13 cellular contexts compared by ENCODE assay signal in genomic region chr7:121575194-121575766, GRCh38.
DNase-seq lines count a peak whose midpoint lies in the region; ATAC-seq, FAIRE-seq and TF ChIP-seq lines count a peak whose summit lies in the region.
"Had no signal": no experiment of that assay in that cellular context is flagged by ENCODE, and none has a peak within 500 bp of the region (broad histone marks: within the 10 kb centered on the region; RNA-seq: fewer than 3 reads in every experiment).

No MANE protein-coding gene starts in this region.

- no peaks in the 10 kb centered on the region for H3K36me3 Mint-ChIP-seq in neural progenitor cell
- H3K36me3 Mint-ChIP-seq: CD4-positive, alpha-beta memory T cell had no signal

- no peaks in the 10 kb centered on the region for H3K9me3 ChIP-seq in A673 (ENCODE audit: low read depth, low read length, poor library complexity, severe bottlenecking)
- no peaks in the 10 kb centered on the region for H3K9me3 ChIP-seq in neural progenitor cell (ENCODE audit: low read depth)
- H3K9me3 ChIP-seq: BE2C had no signal

- H3K4me3 ChIP-seq in A673 (ENCODE audit: low read depth, low read length, poor library complexity, severe bottlenecking) (no peak overlapping the region), neural progenitor cell (no peak overlapping the region)

- H3K27me3 Mint-ChIP-seq in neural progenitor cell (ENCODE audit: insufficient read depth, low read depth) = peaks cover 4% of the 10 kb centered on the region

- CTCF ChIA-PET in A673 (lab: Charles Lee) = interaction anchor here (0.7 kb wide), 1 partner anchor 17 kb away, joined by 3 read pairs; no protein-coding TSS in a partner anchor

- BruUV-seq in A673 (replicated peaks; lab: Mats Ljungman, UMichigan) = no TSS peak

- DNase-seq in A673 (ENCODE audit: low spot score) (peak; percentile 41), NCI-H1105 (lab: John Stamatoyannopoulos, UW) (peak; percentile 31), neural progenitor cell (ENCODE audit: low spot score) (no peak), NCI-H2107 (lab: John Stamatoyannopoulos, UW) (no peak)
- no peak for DNase-seq in activated T-cell treated with anti-CD3 and anti-CD28 coated beads, Interleukin-2, amount 50 U/mL, for 1 hour
- DNase-seq: BE2C; CD4-positive, alpha-beta memory T cell; NCI-H1694; NCI-H510A; SW 1271 had no signal

- no peaks in the 10 kb centered on the region for H3K36me3 ChIP-seq in A673 (ENCODE audit: insufficient read depth, low read length, poor library complexity, severe bottlenecking)
- no peaks in the 10 kb centered on the region for H3K36me3 ChIP-seq in neural progenitor cell
- H3K36me3 ChIP-seq: BE2C had no signal

- intact Hi-C loops in A673 (cut with micrococcal nuclease; ENCODE audit: unreplicated experiment) = no loop called here

- H3K27me3 ChIP-seq in A673 (replicated peaks; ENCODE audit: insufficient read depth, low read depth, low read length, poor library complexity) = no peaks in the 10 kb centered on the region
- no peaks in the 10 kb centered on the region for H3K27me3 ChIP-seq in neural progenitor cell

- H3K4me3 Mint-ChIP-seq in neural progenitor cell = no peak overlapping the region
- H3K4me3 Mint-ChIP-seq: CD4-positive, alpha-beta memory T cell had no signal

- H3K4me1 ChIP-seq in A673 (ENCODE audit: insufficient read depth, low read length, poor library complexity, severe bottlenecking) (peaks cover 26% of the 10 kb centered on the region), neural progenitor cell (peaks cover 34% of the 10 kb centered on the region)
- H3K4me1 ChIP-seq: BE2C had no signal

- no peak overlapping the region for H2AFZ ChIP-seq in neural progenitor cell (replicated peaks)

- POLR2A ChIA-PET in A673 (lab: Charles Lee; ENCODE audit: low non-redundant PET) = no interaction called here

- peak; percentile 5 for FAIRE-seq in colon (lab: Jason Lieb, UNC)

- peak overlapping the region; percentile 31 for H3K27ac ChIP-seq in A673 (ENCODE audit: low read depth, low read length, poor library complexity, severe bottlenecking)
- H3K27ac ChIP-seq in neural progenitor cell = no peak overlapping the region

- peak overlapping the region; percentile 19 for H3K4me2 ChIP-seq in neural progenitor cell

- no peak for TF ChIP-seq CTCF in A673 (conservative IDR thresholded peaks at IDR 0.05; ENCODE audit: low read depth, low read length)
- no peak for TF ChIP-seq CTCF in neural progenitor cell (IDR thresholded peaks at IDR 0.05)

- H3K9me3 Mint-ChIP-seq in neural progenitor cell = no peaks in the 10 kb centered on the region

- H3K27ac Mint-ChIP-seq in neural progenitor cell = no peak overlapping the region
- H3K27ac Mint-ChIP-seq: CD4-positive, alpha-beta memory T cell had no signal

- H3F3A ChIP-seq in neural progenitor cell (ENCODE audit: low read depth) = peaks cover 7% of the 10 kb centered on the region

- no peak for ATAC-seq in GM19455 (IDR thresholded peaks at IDR 0.05; ENCODE audit: unreplicated experiment)
- ATAC-seq: HCT116 had no signal

- H3K9ac ChIP-seq in neural progenitor cell = no peak overlapping the region

- H3K79me2 ChIP-seq in neural progenitor cell (ENCODE audit: low read depth) = no peaks in the 10 kb centered on the region

- H4K20me1 ChIP-seq in neural progenitor cell (ENCODE audit: low read depth) = no peaks in the 10 kb centered on the region

- H3K4me1 Mint-ChIP-seq in neural progenitor cell = peaks cover 36% of the 10 kb centered on the region
- H3K4me1 Mint-ChIP-seq: CD4-positive, alpha-beta memory T cell had no signal

Comparison
In these comparisons a context has a peak if more than half of its experiments do, and no peak if none do; other contexts are left out.
1. DNase-seq: peak in A673 (single experiment) and NCI-H1105 (single experiment); none in neural progenitor cell (single experiment), activated T-cell treated with anti-CD3 and anti-CD28 coated beads, Interleukin-2, amount 50 U/mL, for 1 hour (single experiment) and NCI-H2107 (single experiment).